Comparison of ENCODE assay signal across 23 cellular contexts in genomic region chr14:75736845-75737485, GRCh38.
"Had no signal": no experiment of that assay in that cellular context is flagged by ENCODE, and none has a peak within 500 bp of the region (broad histone marks: within the 10 kb centered on the region; RNA-seq: fewer than 3 reads in every experiment).

No MANE protein-coding gene starts in this region.

- H3K4me1 Mint-ChIP-seq: activated CD4-positive, alpha-beta T cell treated with anti-CD3 and anti-CD28 coated beads, Interleukin-2, amount 10 ng/mL, durations not matched to agents 7 days and 5 days; activated CD8-positive, alpha-beta memory T cell treated with anti-CD3 and anti-CD28 coated beads, Interleukin-2, amount 10 ng/mL, durations not matched to agents 7 days and 5 days; activated naive CD8-positive, alpha-beta T cell treated with anti-CD3 and anti-CD28 coated beads, Interleukin-2, amount 50 U/mL, for 24 hours; naive thymus-derived CD8-positive, alpha-beta T cell; stimulated activated naive B cell treated with anti-CD40 and anti-IgM and Interleukin-4, amounts not matched to agents 10 μg/mL and 1 μg/mL and 100 μg/mL, for 72 hours had no signal

- FAIRE-seq: urothelium cell line had no signal

- H3K9me3 ChIP-seq: colonic mucosa, transverse colon had no signal

- H3K9me3 Mint-ChIP-seq: activated CD4-positive, alpha-beta T cell treated with anti-CD3 and anti-CD28 coated beads, Interleukin-2, amount 10 ng/mL, durations not matched to agents 7 days and 5 days; activated CD8-positive, alpha-beta T cell treated with anti-CD3 and anti-CD28 coated beads for 36 hours; activated naive CD8-positive, alpha-beta T cell treated with anti-CD3 and anti-CD28 coated beads, Interleukin-2, amount 50 U/mL, for 24 hours; activated T-helper 1 cell treated with anti-CD3 and anti-CD28 coated beads, Interleukin-12 subunit alpha, Interleukin-12 subunit beta, Interleukin-2, Interleukin-4 antibody, amounts not matched to agents 30 ng/mL and 10 ng/mL and 1 ng/mL, durations not matched to agents 14 hours and 24 hours and 36 hours; naive thymus-derived CD8-positive, alpha-beta T cell; stimulated activated naive B cell treated with anti-CD40 and anti-IgM and Interleukin-4, amounts not matched to agents 10 μg/mL and 1 μg/mL and 100 μg/mL, for 72 hours had no signal

- H3K4me1 ChIP-seq: colonic mucosa had no signal

- H3K27me3 ChIP-seq: brain microvascular endothelial cell, colonic mucosa, dorsolateral prefrontal cortex, transverse colon had no signal

- DNase-seq: activated CD4-positive, alpha-beta T cell treated with anti-CD3 and anti-CD28 coated beads, Interleukin-2, amount 10 ng/mL, durations not matched to agents 7 days and 5 days; activated CD8-positive, alpha-beta memory T cell treated with anti-CD3 and anti-CD28 coated beads, Interleukin-2, amount 10 ng/mL, durations not matched to agents 7 days and 5 days; activated CD8-positive, alpha-beta T cell treated with anti-CD3 and anti-CD28 coated beads for 36 hours; activated gamma-delta T cell; activated naive CD4-positive, alpha-beta T cell treated with anti-CD3 and anti-CD28 coated beads, Interleukin-2, amount 50 U/mL, for 16 hours; activated naive CD8-positive, alpha-beta T cell treated with anti-CD3 and anti-CD28 coated beads, Interleukin-2, amount 50 U/mL, for 24 hours; brain microvascular endothelial cell; central memory CD4-positive, alpha-beta T cell; colonic mucosa; dorsolateral prefrontal cortex; foreskin fibroblast; kidney; naive thymus-derived CD8-positive, alpha-beta T cell; stimulated activated CD4-positive, alpha-beta T cell treated with anti-CD3 and anti-CD28 coated beads, Interleukin-2, amount 100 ng/mL, for 48 hours; stimulated activated CD8-positive, alpha-beta memory T cell treated with anti-CD3 and anti-CD28 coated beads, Interleukin-4, amount 100 ng/mL, for 48 hours; stimulated activated naive B cell treated with anti-CD40 and anti-IgM and Interleukin-4, amounts not matched to agents 10 μg/mL and 1 μg/mL and 100 μg/mL, for 72 hours; T-helper 2 cell; transverse colon had no signal

- H3K27me3 Mint-ChIP-seq: activated CD4-positive, alpha-beta T cell treated with anti-CD3 and anti-CD28 coated beads, Interleukin-2, amount 10 ng/mL, durations not matched to agents 7 days and 5 days; activated CD8-positive, alpha-beta memory T cell treated with anti-CD3 and anti-CD28 coated beads, Interleukin-2, amount 10 ng/mL, durations not matched to agents 7 days and 5 days; activated CD8-positive, alpha-beta T cell treated with anti-CD3 and anti-CD28 coated beads for 36 hours; activated naive CD8-positive, alpha-beta T cell treated with anti-CD3 and anti-CD28 coated beads, Interleukin-2, amount 50 U/mL, for 24 hours; naive thymus-derived CD8-positive, alpha-beta T cell; progenitor cell of endocrine pancreas; stimulated activated naive B cell treated with anti-CD40 and anti-IgM and Interleukin-4, amounts not matched to agents 10 μg/mL and 1 μg/mL and 100 μg/mL, for 72 hours had no signal

- H3K27ac Mint-ChIP-seq: activated CD4-positive, alpha-beta T cell treated with anti-CD3 and anti-CD28 coated beads, Interleukin-2, amount 10 ng/mL, durations not matched to agents 7 days and 5 days; activated CD8-positive, alpha-beta memory T cell treated with anti-CD3 and anti-CD28 coated beads, Interleukin-2, amount 10 ng/mL, durations not matched to agents 7 days and 5 days; activated CD8-positive, alpha-beta T cell treated with anti-CD3 and anti-CD28 coated beads for 36 hours; activated naive CD8-positive, alpha-beta T cell treated with anti-CD3 and anti-CD28 coated beads, Interleukin-2, amount 50 U/mL, for 24 hours; activated T-helper 1 cell treated with anti-CD3 and anti-CD28 coated beads, Interleukin-12 subunit alpha, Interleukin-12 subunit beta, Interleukin-2, Interleukin-4 antibody, amounts not matched to agents 30 ng/mL and 10 ng/mL and 1 ng/mL, durations not matched to agents 14 hours and 24 hours and 36 hours; naive thymus-derived CD8-positive, alpha-beta T cell; stimulated activated naive B cell treated with anti-CD40 and anti-IgM and Interleukin-4, amounts not matched to agents 10 μg/mL and 1 μg/mL and 100 μg/mL, for 72 hours had no signal

- H3K27ac ChIP-seq: brain microvascular endothelial cell, colonic mucosa, epithelial cell of prostate, transverse colon, VCaP had no signal

- H3K4me3 ChIP-seq: colonic mucosa, dorsolateral prefrontal cortex, transverse colon had no signal

- H3K36me3 ChIP-seq: brain microvascular endothelial cell had no signal

- H3K4me3 Mint-ChIP-seq: activated CD4-positive, alpha-beta T cell treated with anti-CD3 and anti-CD28 coated beads, Interleukin-2, amount 10 ng/mL, durations not matched to agents 7 days and 5 days; activated CD8-positive, alpha-beta memory T cell treated with anti-CD3 and anti-CD28 coated beads, Interleukin-2, amount 10 ng/mL, durations not matched to agents 7 days and 5 days; activated CD8-positive, alpha-beta T cell treated with anti-CD3 and anti-CD28 coated beads for 36 hours; activated naive CD8-positive, alpha-beta T cell treated with anti-CD3 and anti-CD28 coated beads, Interleukin-2, amount 50 U/mL, for 24 hours; activated T-helper 1 cell treated with anti-CD3 and anti-CD28 coated beads, Interleukin-12 subunit alpha, Interleukin-12 subunit beta, Interleukin-2, Interleukin-4 antibody, amounts not matched to agents 30 ng/mL and 10 ng/mL and 1 ng/mL, durations not matched to agents 14 hours and 24 hours and 36 hours; naive thymus-derived CD8-positive, alpha-beta T cell; stimulated activated naive B cell treated with anti-CD40 and anti-IgM and Interleukin-4, amounts not matched to agents 10 μg/mL and 1 μg/mL and 100 μg/mL, for 72 hours had no signal
